1 cellular context compared by ENCODE assay signal in the genomic region with DNA sequence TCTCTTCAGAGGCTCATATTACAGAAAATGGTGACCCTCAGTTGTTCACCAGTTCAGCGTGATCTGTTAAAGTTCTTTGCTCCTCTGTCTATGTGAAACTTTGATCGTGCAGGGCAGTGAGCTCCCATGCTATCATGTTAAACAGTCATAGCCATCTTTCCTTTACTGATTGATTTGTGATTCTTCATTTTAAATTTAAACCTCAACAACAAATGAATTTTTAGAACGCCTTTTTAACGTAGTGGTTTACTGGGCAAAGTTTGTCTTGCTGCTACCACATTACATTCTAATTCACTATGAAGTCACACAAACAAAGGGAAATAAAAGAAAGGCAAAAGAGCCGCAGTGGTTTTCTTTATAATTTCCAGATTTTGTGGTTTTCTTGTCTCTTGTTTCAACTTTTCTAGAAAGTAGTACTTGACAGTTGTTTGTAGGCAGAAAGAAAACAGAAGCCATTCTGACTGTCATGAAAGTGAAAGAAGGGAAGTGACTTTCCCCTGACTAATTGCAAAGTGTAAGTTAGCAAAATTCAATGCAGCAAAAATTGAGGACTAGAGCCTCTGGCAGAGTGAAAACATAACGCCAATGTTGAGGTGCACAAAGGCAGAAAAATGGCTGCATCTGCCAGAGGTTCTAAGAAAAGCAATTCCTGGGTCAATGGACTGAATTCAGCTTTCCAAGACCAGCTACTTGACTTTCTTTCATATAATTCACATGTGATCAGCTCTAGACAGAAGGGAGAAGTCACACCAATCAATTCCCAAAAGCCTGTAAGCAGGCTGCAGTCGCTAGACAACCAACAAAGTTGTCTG.
TF ChIP-seq lines count a peak whose summit lies in the region.

No MANE protein-coding gene starts in this region.

TF ChIP-seq in WTC11, 78 proteins besides CTCF, POLR2A, EP300 and RAD21 (continued from another document):
- TF ChIP-seq USF2 (CRISPR knock-in tag; IDR thresholded peaks at IDR 0.05) (no peak), ZNF263 (CRISPR knock-in tag; IDR thresholded peaks at IDR 0.05; ENCODE audit: low read depth) (no peak), TCF7 (CRISPR knock-in tag; IDR thresholded peaks at IDR 0.05; ENCODE audit: low read depth) (no peak), JUN (CRISPR knock-in tag; IDR thresholded peaks at IDR 0.05) (no peak), ZNF138 (CRISPR knock-in tag; conservative IDR thresholded peaks at IDR 0.05) (no peak), ZNF671 (CRISPR knock-in tag; IDR thresholded peaks at IDR 0.05) (no peak), NFYB (CRISPR knock-in tag; conservative IDR thresholded peaks at IDR 0.05; ENCODE audit: low read depth) (no peak), OVOL2 (CRISPR knock-in tag; IDR thresholded peaks at IDR 0.05; ENCODE audit: borderline replicate concordance) (no peak), GABPB1 (CRISPR knock-in tag; IDR thresholded peaks at IDR 0.05) (no peak), TEAD4 (CRISPR knock-in tag; IDR thresholded peaks at IDR 0.05) (no peak), FOXP1 (CRISPR knock-in tag; IDR thresholded peaks at IDR 0.05; ENCODE audit: borderline replicate concordance) (no peak), NR3C1 (CRISPR knock-in tag; conservative IDR thresholded peaks at IDR 0.05; ENCODE audit: low read depth) (no peak), ZNF423 (CRISPR knock-in tag; IDR thresholded peaks at IDR 0.05) (no peak)
- TF ChIP-seq, protein P1, sequence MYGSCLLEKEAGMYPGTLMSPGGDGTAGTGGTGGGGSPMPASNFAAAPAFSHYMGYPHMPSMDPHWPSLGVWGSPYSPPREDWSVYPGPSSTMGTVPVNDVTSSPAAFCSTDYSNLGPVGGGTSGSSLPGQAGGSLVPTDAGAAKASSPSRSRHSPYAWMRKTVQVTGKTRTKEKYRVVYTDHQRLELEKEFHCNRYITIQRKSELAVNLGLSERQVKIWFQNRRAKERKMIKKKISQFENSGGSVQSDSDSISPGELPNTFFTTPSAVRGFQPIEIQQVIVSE (CRISPR knock-in tag; IDR thresholded peaks at IDR 0.05; ENCODE audit: borderline replicate concordance): no peak
- TF ChIP-seq, protein P2, sequence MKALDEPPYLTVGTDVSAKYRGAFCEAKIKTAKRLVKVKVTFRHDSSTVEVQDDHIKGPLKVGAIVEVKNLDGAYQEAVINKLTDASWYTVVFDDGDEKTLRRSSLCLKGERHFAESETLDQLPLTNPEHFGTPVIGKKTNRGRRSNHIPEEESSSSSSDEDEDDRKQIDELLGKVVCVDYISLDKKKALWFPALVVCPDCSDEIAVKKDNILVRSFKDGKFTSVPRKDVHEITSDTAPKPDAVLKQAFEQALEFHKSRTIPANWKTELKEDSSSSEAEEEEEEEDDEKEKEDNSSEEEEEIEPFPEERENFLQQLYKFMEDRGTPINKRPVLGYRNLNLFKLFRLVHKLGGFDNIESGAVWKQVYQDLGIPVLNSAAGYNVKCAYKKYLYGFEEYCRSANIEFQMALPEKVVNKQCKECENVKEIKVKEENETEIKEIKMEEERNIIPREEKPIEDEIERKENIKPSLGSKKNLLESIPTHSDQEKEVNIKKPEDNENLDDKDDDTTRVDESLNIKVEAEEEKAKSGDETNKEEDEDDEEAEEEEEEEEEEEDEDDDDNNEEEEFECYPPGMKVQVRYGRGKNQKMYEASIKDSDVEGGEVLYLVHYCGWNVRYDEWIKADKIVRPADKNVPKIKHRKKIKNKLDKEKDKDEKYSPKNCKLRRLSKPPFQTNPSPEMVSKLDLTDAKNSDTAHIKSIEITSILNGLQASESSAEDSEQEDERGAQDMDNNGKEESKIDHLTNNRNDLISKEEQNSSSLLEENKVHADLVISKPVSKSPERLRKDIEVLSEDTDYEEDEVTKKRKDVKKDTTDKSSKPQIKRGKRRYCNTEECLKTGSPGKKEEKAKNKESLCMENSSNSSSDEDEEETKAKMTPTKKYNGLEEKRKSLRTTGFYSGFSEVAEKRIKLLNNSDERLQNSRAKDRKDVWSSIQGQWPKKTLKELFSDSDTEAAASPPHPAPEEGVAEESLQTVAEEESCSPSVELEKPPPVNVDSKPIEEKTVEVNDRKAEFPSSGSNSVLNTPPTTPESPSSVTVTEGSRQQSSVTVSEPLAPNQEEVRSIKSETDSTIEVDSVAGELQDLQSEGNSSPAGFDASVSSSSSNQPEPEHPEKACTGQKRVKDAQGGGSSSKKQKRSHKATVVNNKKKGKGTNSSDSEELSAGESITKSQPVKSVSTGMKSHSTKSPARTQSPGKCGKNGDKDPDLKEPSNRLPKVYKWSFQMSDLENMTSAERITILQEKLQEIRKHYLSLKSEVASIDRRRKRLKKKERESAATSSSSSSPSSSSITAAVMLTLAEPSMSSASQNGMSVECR (CRISPR knock-in tag; IDR thresholded peaks at IDR 0.05; ENCODE audit: borderline replicate concordance): no peak
